In genomic region chr5:168114444-168115017, GRCh38 we compare ENCODE assay signal across 10 cellular contexts.
DNase-seq lines count a peak whose midpoint lies in the region; ATAC-seq, FAIRE-seq and TF ChIP-seq lines count a peak whose summit lies in the region.
"Had no signal": no experiment of that assay in that cellular context is flagged by ENCODE, and none has a peak within 500 bp of the region (broad histone marks: within the 10 kb centered on the region; RNA-seq: fewer than 3 reads in every experiment).

No MANE protein-coding gene starts in this region.

- peaks cover 1% of the 10 kb centered on the region for H3K4me1 Mint-ChIP-seq in activated naive CD8-positive, alpha-beta T cell treated with anti-CD3 and anti-CD28 coated beads, Interleukin-2, amount 10 ng/mL, durations not matched to agents 7 days and 5 days

- H3K27me3 Mint-ChIP-seq in activated naive CD8-positive, alpha-beta T cell treated with anti-CD3 and anti-CD28 coated beads, Interleukin-2, amount 10 ng/mL, durations not matched to agents 7 days and 5 days: peaks cover 9% of the 10 kb centered on the region
- H3K27me3 Mint-ChIP-seq: stimulated activated naive CD8-positive, alpha-beta T cell treated with anti-CD3 and anti-CD28 coated beads, Interleukin-15, Interleukin-2, amounts not matched to agents 100 ng/mL and 50 ng/mL, for 24 hours had no signal

- peak; percentile 71 for ATAC-seq in GM21528 (IDR thresholded peaks at IDR 0.05; ENCODE audit: low FRiP score, unreplicated experiment)
- peak; percentile 54 for ATAC-seq in activated naive CD8-positive, alpha-beta T cell treated with anti-CD3 and anti-CD28 coated beads, Interleukin-2, amount 10 ng/mL, durations not matched to agents 7 days and 5 days (ENCODE audit: low read depth)

- H3K9me2 ChIP-seq in PC-9 (ENCODE audit: insufficient read depth): no peaks in the 10 kb centered on the region

- H4K20me1 ChIP-seq in PC-9 (ENCODE audit: insufficient read depth): no peaks in the 10 kb centered on the region
- H4K20me1 ChIP-seq in keratinocyte (ENCODE audit: control insufficient read depth, extremely low read depth, insufficient read depth, low read length): no peaks in the 10 kb centered on the region
- H4K20me1 ChIP-seq: BLaER1 treated with 17β-estradiol and CSF1 and Interleukin-3, amounts not matched to agents 10 nM and 100 nM had no signal

- POLR2A ChIA-PET in PC-9 (lab: Charles Lee; ENCODE audit: unreplicated experiment): no interaction called here
- POLR2A ChIA-PET in activated naive CD8-positive, alpha-beta T cell treated with anti-CD3 and anti-CD28 coated beads, Interleukin-2, amount 10 ng/mL, durations not matched to agents 7 days and 5 days (lab: Charles Lee): no interaction called here

- H3K9ac ChIP-seq in keratinocyte (ENCODE audit: control insufficient read depth, extremely low read depth, insufficient read depth, low read length): no peak overlapping the region
- H3K9ac ChIP-seq: BLaER1 treated with 17β-estradiol and CSF1 and Interleukin-3, amounts not matched to agents 10 nM and 100 nM had no signal

- no peaks in the 10 kb centered on the region for H3K36me3 ChIP-seq in PC-9 (ENCODE audit: low read depth)
- H3K36me3 ChIP-seq in keratinocyte (ENCODE audit: control insufficient read depth in 2 of 2, extremely low read depth in 1 of 2, insufficient read depth in 2 of 2, low read length in 2 of 2): peaks cover 21 to 22% of the 10 kb centered on the region in 2 experiments
- no peaks in the 10 kb centered on the region for H3K36me3 ChIP-seq in transverse colon

- in situ Hi-C loops in transverse colon (cut with MboI; ENCODE audit: low pct_ligation_motif_present in 1 of 4, low pct_unique_long_range_greater_than_20kb in 1 of 4, low sequenced_read_pairs in 3 of 4): loop anchor here in 1 of 4 donors (10.0 kb wide), 1 partner anchor 100 kb away; no protein-coding TSS in a partner anchor

- H2AFZ ChIP-seq in PC-9 (no peak overlapping the region), keratinocyte (ENCODE audit: control insufficient read depth, low read length) (no peak overlapping the region)

- peak; percentile 64 to 65 for DNase-seq in NCI-H2081 (lab: John Stamatoyannopoulos, UW)
- DNase-seq in NCI-H2081 treated with DMSO at 0.1 percent for 48 hours (lab: John Stamatoyannopoulos, UW): no peak
- peak; percentile 24 for DNase-seq in HK-2 (ENCODE audit: unreplicated experiment)
- DNase-seq in PC-9: peak; percentile 36 to 50
- DNase-seq in activated naive CD8-positive, alpha-beta T cell treated with anti-CD3 and anti-CD28 coated beads, Interleukin-2, amount 10 ng/mL, durations not matched to agents 7 days and 5 days: peak; percentile 37
- DNase-seq in keratinocyte (ENCODE audit: low read depth, low spot score): peak; percentile 25
- DNase-seq in transverse colon: peak; percentile 82

- WGBS in transverse colon (ENCODE audit: low coverage in 1 of 2), 2 donors: 54 to 68% methylated on average over 3 to 6 of the region's 6 CpGs

- no peaks in the 10 kb centered on the region for H3K9me3 Mint-ChIP-seq in activated naive CD8-positive, alpha-beta T cell treated with anti-CD3 and anti-CD28 coated beads, Interleukin-2, amount 10 ng/mL, durations not matched to agents 7 days and 5 days
- H3K9me3 Mint-ChIP-seq: stimulated activated naive CD8-positive, alpha-beta T cell treated with anti-CD3 and anti-CD28 coated beads, Interleukin-15, Interleukin-2, amounts not matched to agents 100 ng/mL and 50 ng/mL, for 24 hours had no signal

- no peak overlapping the region for H3K27ac Mint-ChIP-seq in activated naive CD8-positive, alpha-beta T cell treated with anti-CD3 and anti-CD28 coated beads, Interleukin-2, amount 10 ng/mL, durations not matched to agents 7 days and 5 days
- H3K27ac Mint-ChIP-seq: stimulated activated naive CD8-positive, alpha-beta T cell treated with anti-CD3 and anti-CD28 coated beads, Interleukin-15, Interleukin-2, amounts not matched to agents 100 ng/mL and 50 ng/mL, for 24 hours had no signal

- dilution Hi-C loops in keratinocyte (cut with MboI; ENCODE audit: extremely low pct_ligation_motif_present, low sequenced_read_pairs): no loop called here

- H3K4me2 ChIP-seq in PC-9 (no peak overlapping the region), keratinocyte (ENCODE audit: control insufficient read depth, extremely low read depth, insufficient read depth, low read depth, low read length) (no peak overlapping the region)
- H3K4me2 ChIP-seq: BLaER1 treated with 17β-estradiol and CSF1 and Interleukin-3, amounts not matched to agents 10 nM and 100 nM had no signal

- no peaks in the 10 kb centered on the region for H3K79me2 ChIP-seq in PC-9 (ENCODE audit: low read depth)
- H3K79me2 ChIP-seq in keratinocyte (ENCODE audit: control insufficient read depth, insufficient read depth, low read length): no peaks in the 10 kb centered on the region

- no peak overlapping the region for H3K4me3 Mint-ChIP-seq in activated naive CD8-positive, alpha-beta T cell treated with anti-CD3 and anti-CD28 coated beads, Interleukin-2, amount 10 ng/mL, durations not matched to agents 7 days and 5 days
- H3K4me3 Mint-ChIP-seq: stimulated activated naive CD8-positive, alpha-beta T cell treated with anti-CD3 and anti-CD28 coated beads, Interleukin-15, Interleukin-2, amounts not matched to agents 100 ng/mL and 50 ng/mL, for 24 hours had no signal

- peaks cover 63% of the 10 kb centered on the region for H3K27me3 ChIP-seq in PC-9 (ENCODE audit: insufficient read depth, low read depth)
- no peaks in the 10 kb centered on the region for H3K27me3 ChIP-seq in keratinocyte (ENCODE audit: control insufficient read depth, extremely low read depth, insufficient read depth, low read length)
- no peaks in the 10 kb centered on the region for H3K27me3 ChIP-seq in transverse colon
- H3K27me3 ChIP-seq: BLaER1 treated with 17β-estradiol and CSF1 and Interleukin-3, amounts not matched to agents 10 nM and 100 nM had no signal

- no peak for TF ChIP-seq EP300 in transverse colon (IDR thresholded peaks at IDR 0.05; ENCODE audit: low read depth)

- intact Hi-C loops in PC-9 (cut with micrococcal nuclease; ENCODE audit: unreplicated experiment): loop anchor here (2.0 kb wide), 1 partner anchor 106 kb away; no protein-coding TSS in a partner anchor
- intact Hi-C loops in transverse colon (cut with DNase I; ENCODE audit: low total_unique reads): no loop called here

- H3K4me3 ChIP-seq in PC-9: no peak overlapping the region
- no peak overlapping the region for H3K4me3 ChIP-seq in keratinocyte (ENCODE audit: control insufficient read depth in 2 of 3, extremely low read depth in 1 of 3, insufficient read depth in 2 of 3, low read depth in 1 of 3, low read length in 3 of 3)
- H3K4me3 ChIP-seq in transverse colon: no peak overlapping the region
- H3K4me3 ChIP-seq: BLaER1 treated with 17β-estradiol and CSF1 and Interleukin-3, amounts not matched to agents 10 nM and 100 nM had no signal

- CTCF ChIA-PET in PC-9 (lab: Charles Lee): interaction anchor here (1.0 kb wide), 1 partner anchor 303 kb away, joined by 3 read pairs; no protein-coding TSS in a partner anchor

- H3K9me1 ChIP-seq in keratinocyte (ENCODE audit: control insufficient read depth, extremely low read depth, insufficient read depth, low read length): no peaks in the 10 kb centered on the region

- FAIRE-seq in keratinocyte (lab: Jason Lieb, UNC): peak; percentile 44

- H3K4me1 ChIP-seq in PC-9 (replicated peaks; ENCODE audit: insufficient read depth) (no peaks in the 10 kb centered on the region), keratinocyte (ENCODE audit: control insufficient read depth, extremely low read depth, insufficient read depth, low read length) (no peaks in the 10 kb centered on the region), transverse colon (no peaks in the 10 kb centered on the region)

- TF ChIP-seq CTCF in PC-9 (conservative IDR thresholded peaks at IDR 0.05) (peak; percentile 70), keratinocyte (optimal IDR thresholded peaks at IDR 0.05 in 1 of 3, IDR thresholded peaks at IDR 0.05 in 1 of 3, conservative IDR thresholded peaks at IDR 0.05 in 1 of 3; ENCODE audit: extremely low read depth in 1 of 3, insufficient read depth in 2 of 3, low read length in 3 of 3) (peak; percentile 80 to 87 (median 85)), transverse colon (IDR thresholded peaks at IDR 0.05) (peak; percentile 50 to 80 (median 72))

- no peak for TF ChIP-seq POLR2A in transverse colon (IDR thresholded peaks at IDR 0.05)

- H3K27ac ChIP-seq in PC-9 (no peak overlapping the region), keratinocyte (ENCODE audit: control insufficient read depth, insufficient read depth, low read length) (no peak overlapping the region), transverse colon (no peak overlapping the region)
- H3K27ac ChIP-seq: BLaER1 treated with 17β-estradiol and CSF1 and Interleukin-3, amounts not matched to agents 10 nM and 100 nM had no signal

- H3K9me3 ChIP-seq in PC-9 (ENCODE audit: insufficient read depth, low read depth) (no peaks in the 10 kb centered on the region), keratinocyte (ENCODE audit: control insufficient read depth, low read depth, low read length) (no peaks in the 10 kb centered on the region), transverse colon (no peaks in the 10 kb centered on the region)
- H3K9me3 ChIP-seq: BLaER1 treated with 17β-estradiol and CSF1 and Interleukin-3, amounts not matched to agents 10 nM and 100 nM had no signal

- H3K36me3 Mint-ChIP-seq in activated naive CD8-positive, alpha-beta T cell treated with anti-CD3 and anti-CD28 coated beads, Interleukin-2, amount 10 ng/mL, durations not matched to agents 7 days and 5 days: no peaks in the 10 kb centered on the region

- H3F3A ChIP-seq in PC-9 (ENCODE audit: insufficient read depth, low read depth): no peaks in the 10 kb centered on the region

- no TSS peak for BruUV-seq in PC-9 (replicated peaks; lab: Mats Ljungman, UMichigan)
